ENCODE assay signal across 8 cellular contexts in the genomic region with DNA sequence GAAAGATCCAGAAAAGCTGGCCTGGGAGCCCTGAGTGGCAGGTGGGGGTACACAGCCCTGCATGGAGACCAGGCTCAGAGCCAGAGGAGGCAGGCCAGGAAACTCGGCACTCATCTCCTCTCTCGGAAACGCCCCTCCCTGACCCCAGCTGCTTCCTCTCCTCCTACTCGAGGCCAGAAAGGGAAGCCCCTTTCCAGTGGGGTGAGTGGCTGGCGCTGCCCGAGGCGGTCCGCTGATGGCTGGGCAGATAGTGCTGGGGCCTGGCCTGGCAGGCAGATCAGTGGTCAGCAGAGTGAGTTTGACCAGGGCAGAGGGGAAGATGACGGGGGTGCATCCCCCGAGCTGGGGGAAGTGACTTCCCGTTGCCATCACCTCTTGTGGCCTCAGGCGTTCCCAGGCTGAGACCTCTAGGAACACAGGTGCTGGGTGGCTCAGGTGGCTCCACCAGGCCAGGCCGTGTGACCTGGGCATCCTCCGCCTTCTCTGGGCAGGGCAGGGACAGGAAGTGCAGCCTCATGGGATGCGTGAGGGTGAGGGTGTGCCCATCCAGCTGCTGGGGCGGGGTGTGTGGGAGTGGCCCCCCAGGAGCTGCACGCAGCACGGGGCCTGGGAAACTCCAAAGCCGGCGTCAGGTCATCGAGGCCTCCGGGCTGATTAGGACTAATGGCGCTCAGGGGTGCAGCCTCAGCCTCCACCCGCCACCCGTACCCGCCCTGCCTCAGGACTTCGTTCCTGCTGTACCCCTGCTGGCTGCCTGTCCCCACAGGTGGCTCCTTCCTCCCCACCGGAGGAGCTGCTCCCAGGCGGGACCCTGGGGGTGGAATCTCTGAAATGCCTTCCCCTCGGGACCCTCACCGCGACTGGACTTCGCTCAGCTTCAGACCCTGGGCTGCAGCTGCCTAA. TPM values are rescaled to one million over a fixed set of nuclear protein-coding genes. Genes with fewer than 3 reads are reported as not detected.
DNase-seq lines count a peak whose midpoint lies in the region; ATAC-seq and TF ChIP-seq lines count a peak whose summit lies in the region.

No MANE protein-coding gene starts in this region.

- peak; percentile 62 for DNase-seq in GF-D8 (lab: John Stamatoyannopoulos, UW)
- peak; percentile 58 to 86 (median 70) for DNase-seq in adrenal gland
- peak; percentile 63 to 80 (median 68) for DNase-seq in right lobe of liver
- DNase-seq in thyroid gland = peak; percentile 64 to 65
- no peak for DNase-seq in hepatic stellate cell (ENCODE audit: low spot score)

- intact Hi-C loops in adrenal gland (cut with DNase I) (no loop called here), right lobe of liver (cut with DNase I) (no loop called here), thyroid gland (cut with DNase I) (no loop called here)

- H3K4me2 ChIP-seq in OCI-LY3 (ENCODE audit: low read length) = peak overlapping the region; percentile 77

- no peaks in the 10 kb centered on the region for H3K27me3 ChIP-seq in OCI-LY3 (ENCODE audit: low read depth, low read length)
- H3K27me3 ChIP-seq in adrenal gland = no peaks in the 10 kb centered on the region
- H3K27me3 ChIP-seq in right lobe of liver = no peaks in the 10 kb centered on the region
- no peaks in the 10 kb centered on the region for H3K27me3 ChIP-seq in thyroid gland

- TF ChIP-seq CTCF in OCI-LY3 (IDR thresholded peaks at IDR 0.05; ENCODE audit: low read depth, low read length) = no peak
- no peak for TF ChIP-seq CTCF in adrenal gland (IDR thresholded peaks at IDR 0.05)
- no peak for TF ChIP-seq CTCF in right lobe of liver (IDR thresholded peaks at IDR 0.05)
- TF ChIP-seq CTCF in thyroid gland (IDR thresholded peaks at IDR 0.05) = no peak

- H3K9me3 ChIP-seq in OCI-LY3 (ENCODE audit: insufficient read depth, low read length) (no peaks in the 10 kb centered on the region), adrenal gland (replicated peaks in 1 of 3) (no peaks in the 10 kb centered on the region), right lobe of liver (no peaks in the 10 kb centered on the region), thyroid gland (no peaks in the 10 kb centered on the region)

- peak; percentile 45 for ATAC-seq in GM21786 (IDR thresholded peaks at IDR 0.05; ENCODE audit: unreplicated experiment)
- ATAC-seq in right lobe of liver = peak in 3 of 4 donors; percentile 1 to 6 (median 2)
- ATAC-seq in GM19455 (IDR thresholded peaks at IDR 0.05; ENCODE audit: unreplicated experiment) = no peak

- no peaks in the 10 kb centered on the region for H4K20me1 ChIP-seq in OCI-LY3 (ENCODE audit: insufficient read depth, low read length)

- H3K4me3 ChIP-seq in OCI-LY3 (ENCODE audit: low read length) = peak overlapping the region; percentile 59
- H3K4me3 ChIP-seq in adrenal gland = peak overlapping the region in 1 of 4 donors; percentile 28
- peak overlapping the region in 2 of 3 donors; percentile 21 to 24 for H3K4me3 ChIP-seq in right lobe of liver
- H3K4me3 ChIP-seq in thyroid gland (replicated peaks in 1 of 3) = no peak overlapping the region

- peak overlapping the region; percentile 34; the same call in 1 of the 2 replicates for H3K9ac ChIP-seq in OCI-LY3 (ENCODE audit: low read length)

- no peaks in the 10 kb centered on the region for H3K79me2 ChIP-seq in OCI-LY3 (ENCODE audit: low read length)

- WGBS in adrenal gland, 4 donors = 66 to 70% (median 68%) methylated on average over 2 to 33 of the region's 33 CpGs
- 41% methylated on average over 6 of the region's 33 CpGs for whole genome bisulfite sequencing in right lobe of liver (ENCODE audit: insufficient coverage, low coverage, low lambda C conversion rate, missing lambda C conversion rate)
- 43 to 68% methylated on average over 6 to 10 of the region's 33 CpGs for WGBS in thyroid gland, 2 donors

- H3K4me1 ChIP-seq in OCI-LY3 (ENCODE audit: low read length) = peaks cover 77% of the 10 kb centered on the region
- H3K4me1 ChIP-seq in adrenal gland (replicated peaks in 1 of 2) = peaks cover 32 to 90% of the 10 kb centered on the region in 2 donors
- H3K4me1 ChIP-seq in right lobe of liver = peaks cover 2 to 77% (median 39%) of the 10 kb centered on the region in 4 donors
- peaks cover 78 to 84% of the 10 kb centered on the region in 2 donors for H3K4me1 ChIP-seq in thyroid gland

- H3K36me3 ChIP-seq in OCI-LY3 (replicated peaks; ENCODE audit: low read depth, low read length) = no peaks in the 10 kb centered on the region
- H3K36me3 ChIP-seq in adrenal gland (replicated peaks in 1 of 2) = no peaks in the 10 kb centered on the region
- H3K36me3 ChIP-seq in right lobe of liver = peaks cover 0 to 2% (median 0%) of the 10 kb centered on the region in 4 donors
- H3K36me3 ChIP-seq in thyroid gland = no peaks in the 10 kb centered on the region

- peak overlapping the region; percentile 19; the same call in 1 of the 2 replicates for H3K27ac ChIP-seq in OCI-LY3 (ENCODE audit: low read length)
- peak overlapping the region; percentile 9 to 89 (median 65) for H3K27ac ChIP-seq in adrenal gland
- peak overlapping the region; percentile 54 to 81 (median 62) for H3K27ac ChIP-seq in right lobe of liver
- H3K27ac ChIP-seq in thyroid gland = peak overlapping the region; percentile 11 to 81 (median 75)

- TF ChIP-seq POLR2A in adrenal gland (IDR thresholded peaks at IDR 0.05) (no peak), right lobe of liver (IDR thresholded peaks at IDR 0.05) (no peak), thyroid gland (IDR thresholded peaks at IDR 0.05) (no peak)

- peak overlapping the region; percentile 33; the same call in 1 of the 2 replicates for H2AFZ ChIP-seq in OCI-LY3 (ENCODE audit: low read depth, low read length)

RNA-seq across cellular contexts. Expression of gene SH3BP2, which starts 5.8 kb away (rescaled TPM):
- 10 to 100 TPM; 10.8 to 81.2 (median 40.3) TPM for total RNA-seq in adrenal gland
- 100 to 1,000 TPM in 1 of 3 donors, 10 to 100 TPM in 1, 1 to 10 TPM in 1; 7.7 to 160 (median 35.2) TPM for polyA plus RNA-seq in adrenal gland
- total RNA-seq in right lobe of liver = 10 to 100 TPM; 34.9 to 51.8 (median 40.7) TPM
- 10 to 100 TPM; 29.6 to 43.5 (median 36.7) TPM for total RNA-seq in thyroid gland

RNA-seq across cellular contexts. Expression of gene TNIP2, which starts 42.5 kb away (rescaled TPM):
- total RNA-seq in adrenal gland (10 to 100 TPM; 19.2 to 57.7 (median 35.7) TPM), right lobe of liver (10 to 100 TPM in 5 of 6 experiments, 1 to 10 TPM in 1; 9.7 to 40.6 (median 18.8) TPM), thyroid gland (10 to 100 TPM; 44.7 to 65.4 (median 52.2) TPM)
- 10 to 100 TPM in 2 of 3 donors, 1 to 10 TPM in 1; 7.8 to 41.8 (median 38.3) TPM for polyA plus RNA-seq in adrenal gland

RNA-seq across cellular contexts. Expression of gene ADD1, which starts 45.0 kb away (rescaled TPM):
- total RNA-seq in adrenal gland = 100 to 1,000 TPM; 176 to 290 (median 241) TPM
- polyA plus RNA-seq in adrenal gland = 100 to 1,000 TPM; 134 to 468 (median 338) TPM
- 100 to 1,000 TPM in 3 of 6 experiments, 10 to 100 TPM in 3; 94.4 to 120 (median 103) TPM for total RNA-seq in right lobe of liver
- total RNA-seq in thyroid gland = 100 to 1,000 TPM; 190 to 222 (median 194) TPM

Comparison
In these comparisons a context has a peak if more than half of its experiments do, and no peak if none do; other contexts are left out.
1. H3K27ac ChIP-seq: peak in every context shown above with its lines; median percentile 75 in thyroid gland; 65 in adrenal gland; 62 in right lobe of liver; 19 in OCI-LY3.
2. H3K4me3 ChIP-seq: peak in OCI-LY3 (single experiment) and right lobe of liver (2 of 3); none in thyroid gland (0 of 3).